ENCODE assay signal across 11 cellular contexts in genomic region chr17:55742272-55743102, GRCh38. TPM values are rescaled to one million over a fixed set of nuclear protein-coding genes. Genes with fewer than 3 reads are reported as not detected.
DNase-seq lines count a peak whose midpoint lies in the region; ATAC-seq and TF ChIP-seq lines count a peak whose summit lies in the region.
"Had no signal": no experiment of that assay in that cellular context is flagged by ENCODE, and none has a peak within 500 bp of the region (broad histone marks: within the 10 kb centered on the region; RNA-seq: fewer than 3 reads in every experiment).

No MANE protein-coding gene starts in this region.

- H3K4ac ChIP-seq in IMR-90 (ENCODE audit: low read depth, low read length): no peak overlapping the region

- in situ Hi-C loops in IMR-90 (cut with MboI; ENCODE audit: low sequenced_read_pairs): no loop called here

- H2AK9ac ChIP-seq in IMR-90 (replicated peaks; ENCODE audit: low read depth, low read length, poor library complexity): no peak overlapping the region

- H3K9me3 Mint-ChIP-seq in stimulated activated memory B cell treated with anti-CD40 and anti-IgM and Interleukin-4, amounts not matched to agents 10 μg/mL and 1 μg/mL and 100 μg/mL, for 72 hours: no peaks in the 10 kb centered on the region
- H3K9me3 Mint-ChIP-seq in Caco-2 (ENCODE audit: unreplicated experiment): no peaks in the 10 kb centered on the region
- H3K9me3 Mint-ChIP-seq: brain had no signal

- H3K4me2 ChIP-seq in IMR-90 (ENCODE audit: low read depth, low read length): no peak overlapping the region

- no peak overlapping the region for H2BK5ac ChIP-seq in IMR-90 (ENCODE audit: low read depth, low read length, poor library complexity, severe bottlenecking)

- H3K9ac ChIP-seq in IMR-90 (ENCODE audit: low read depth, low read length): no peak overlapping the region

- H3K23ac ChIP-seq in IMR-90 (ENCODE audit: low read depth, low read length): no peak overlapping the region

- TF ChIP-seq RAD21 in IMR-90 (IDR thresholded peaks at IDR 0.05; ENCODE audit: low read length): no peak

- no peak overlapping the region for H3K56ac ChIP-seq in IMR-90 (ENCODE audit: extremely low read depth, insufficient read depth, low read length)

- ATAC-seq in HG02678 (IDR thresholded peaks at IDR 0.05; ENCODE audit: unreplicated experiment) (peak; percentile 92), IMR-90 (ENCODE audit: low read depth) (no peak), SK-N-SH treated with all-trans-retinoic acid at 6 μM for 48 hours (no peak)
- peak; percentile 73 for ATAC-seq in stimulated activated memory B cell treated with anti-CD40 and anti-IgM and Interleukin-4, amounts not matched to agents 10 μg/mL and 1 μg/mL and 100 μg/mL, for 72 hours

- no peaks in the 10 kb centered on the region for H3K36me3 ChIP-seq in IMR-90 (ENCODE audit: control insufficient read depth, insufficient read depth, low read length)
- H3K36me3 ChIP-seq in Caco-2 (ENCODE audit: control insufficient read depth, insufficient read depth, low read length): no peaks in the 10 kb centered on the region
- no peaks in the 10 kb centered on the region for H3K36me3 ChIP-seq in stomach
- H3K36me3 ChIP-seq: thoracic aorta had no signal

- no peaks in the 10 kb centered on the region for H3K79me1 ChIP-seq in IMR-90 (ENCODE audit: low read depth in 1 of 2, low read length in 2 of 2)

- no peak overlapping the region for H2BK120ac ChIP-seq in IMR-90 (ENCODE audit: low read depth, low read length)

- no peak overlapping the region for H3K27ac ChIP-seq in IMR-90 (ENCODE audit: insufficient read depth, low read length)
- H3K27ac ChIP-seq in stomach: no peak overlapping the region
- H3K27ac ChIP-seq: thoracic aorta had no signal

- no peak for TF ChIP-seq EP300 in stomach (IDR thresholded peaks at IDR 0.05)

- dilution Hi-C loops in IMR-90 (cut with HindIII; ENCODE audit: low sequenced_read_pairs, unreplicated experiment): no loop called here

- peaks cover 11% of the 10 kb centered on the region for H3K4me1 Mint-ChIP-seq in stimulated activated memory B cell treated with anti-CD40 and anti-IgM and Interleukin-4, amounts not matched to agents 10 μg/mL and 1 μg/mL and 100 μg/mL, for 72 hours
- no peaks in the 10 kb centered on the region for H3K4me1 Mint-ChIP-seq in Caco-2 (ENCODE audit: low read depth, unreplicated experiment)
- H3K4me1 Mint-ChIP-seq: brain had no signal

- H3K36me3 Mint-ChIP-seq in stimulated activated memory B cell treated with anti-CD40 and anti-IgM and Interleukin-4, amounts not matched to agents 10 μg/mL and 1 μg/mL and 100 μg/mL, for 72 hours: no peaks in the 10 kb centered on the region
- H3K36me3 Mint-ChIP-seq in Caco-2 (ENCODE audit: insufficient read depth, unreplicated experiment): no peaks in the 10 kb centered on the region
- H3K36me3 Mint-ChIP-seq: brain had no signal

- no peak overlapping the region for H2AK5ac ChIP-seq in IMR-90 (ENCODE audit: low read depth, low read length)

- BruUV-seq in IMR-90 (replicated peaks; lab: Mats Ljungman, UMichigan) (no TSS peak), Caco-2 (replicated peaks; lab: Mats Ljungman, UMichigan) (no TSS peak)

- no peak overlapping the region for H4K91ac ChIP-seq in IMR-90 (ENCODE audit: insufficient read depth, low read depth, low read length)

- H2BK20ac ChIP-seq in IMR-90 (ENCODE audit: low read depth, low read length): no peak overlapping the region

- no peaks in the 10 kb centered on the region for H3K9me3 ChIP-seq in IMR-90 (ENCODE audit: control insufficient read depth, insufficient read depth, low read length)
- no peaks in the 10 kb centered on the region for H3K9me3 ChIP-seq in Caco-2
- H3K9me3 ChIP-seq in stomach: no peaks in the 10 kb centered on the region
- H3K9me3 ChIP-seq: thoracic aorta had no signal

- peaks cover 18% of the 10 kb centered on the region for H3K27me3 Mint-ChIP-seq in stimulated activated memory B cell treated with anti-CD40 and anti-IgM and Interleukin-4, amounts not matched to agents 10 μg/mL and 1 μg/mL and 100 μg/mL, for 72 hours
- peaks cover 15% of the 10 kb centered on the region for H3K27me3 Mint-ChIP-seq in Caco-2 (ENCODE audit: insufficient read depth, unreplicated experiment)

- POLR2A ChIA-PET in IMR-90 (lab: Charles Lee; ENCODE audit: unreplicated experiment): interaction anchor here (0.6 kb wide), 1 partner anchor 698 kb away, joined by 3 read pairs; no protein-coding TSS in a partner anchor
- POLR2A ChIA-PET in Caco-2 (lab: Charles Lee): no interaction called here

- intact Hi-C loops in IMR-90 (cut with micrococcal nuclease) (no loop called here), Caco-2 (cut with micrococcal nuclease; ENCODE audit: unreplicated experiment) (no loop called here), stomach (cut with DNase I; ENCODE audit: low total_unique reads) (no loop called here)

- H2BK15ac ChIP-seq in IMR-90 (ENCODE audit: low read depth, low read length): no peak overlapping the region

- H2AFZ ChIP-seq in IMR-90 (replicated peaks; ENCODE audit: low read length, poor library complexity): no peak overlapping the region

- peak overlapping the region; percentile 54 for H3K4me3 Mint-ChIP-seq in stimulated activated memory B cell treated with anti-CD40 and anti-IgM and Interleukin-4, amounts not matched to agents 10 μg/mL and 1 μg/mL and 100 μg/mL, for 72 hours
- H3K4me3 Mint-ChIP-seq in Caco-2 (ENCODE audit: unreplicated experiment): no peak overlapping the region
- H3K4me3 Mint-ChIP-seq: brain had no signal

- H3K4me1 ChIP-seq in IMR-90 (ENCODE audit: control insufficient read depth, insufficient read depth, low read length) (no peaks in the 10 kb centered on the region), Caco-2 (no peaks in the 10 kb centered on the region), stomach (no peaks in the 10 kb centered on the region)

- H3K18ac ChIP-seq in IMR-90 (ENCODE audit: low read depth, low read length): no peak overlapping the region

- H3K27me3 ChIP-seq in IMR-90 (ENCODE audit: control insufficient read depth, insufficient read depth, low read length) (no peaks in the 10 kb centered on the region), Caco-2 (replicated peaks; ENCODE audit: control insufficient read depth, insufficient read depth, low read length) (no peaks in the 10 kb centered on the region), stomach (no peaks in the 10 kb centered on the region)

- peak; percentile 6 for DNase-seq in NCI-H82 (lab: John Stamatoyannopoulos, UW)
- no peak for DNase-seq in NCI-H82 treated with DMSO at 0.1 percent for 48 hours (lab: John Stamatoyannopoulos, UW; ENCODE audit: unreplicated experiment)
- no peak for DNase-seq in IMR-90
- no peak for DNase-seq in Caco-2
- DNase-seq in stomach: no peak
- DNase-seq: stimulated activated CD4-positive, alpha-beta T cell treated with anti-CD3 and anti-CD28 coated beads, Interleukin-12 subunit alpha, Interleukin-12 subunit beta, amount 100 ng/mL, for 4 hours had no signal

- no peak overlapping the region for H3K27ac Mint-ChIP-seq in stimulated activated memory B cell treated with anti-CD40 and anti-IgM and Interleukin-4, amounts not matched to agents 10 μg/mL and 1 μg/mL and 100 μg/mL, for 72 hours
- no peak overlapping the region for H3K27ac Mint-ChIP-seq in Caco-2 (ENCODE audit: unreplicated experiment)
- H3K27ac Mint-ChIP-seq: brain had no signal

- H3K9me1 ChIP-seq in IMR-90 (ENCODE audit: insufficient read depth, low read length): no peaks in the 10 kb centered on the region; the same call in 1 of the 2 replicates

- CTCF ChIA-PET in IMR-90 (lab: Yijun Ruan, JAX): interaction anchor here (1.0 kb wide), 1 partner anchor 14 kb away, joined by 3 read pairs; no protein-coding TSS in a partner anchor
- CTCF ChIA-PET in Caco-2 (lab: Charles Lee): interaction anchor here (1.2 kb wide), 1 partner anchor 9 kb away, joined by 4 read pairs; the partner anchor contains the start of gene PCTP

- no peaks in the 10 kb centered on the region for H4K20me1 ChIP-seq in IMR-90 (ENCODE audit: insufficient read depth, low read length)

- no CpG with 5 or more reads among the region's 12 CpGs for WGBS in IMR-90 (ENCODE audit: extremely low coverage in 2 of 2, insufficient read length in 1 of 2), 2 experiments
- WGBS in stomach, 5 donors: 72 to 78% (median 72%) methylated on average over 12 of the region's 12 CpGs

- no peak overlapping the region for H4K5ac ChIP-seq in IMR-90 (ENCODE audit: low read depth, low read length)

- no peak overlapping the region for H3K14ac ChIP-seq in IMR-90 (replicated peaks; ENCODE audit: low read depth, low read length)

- H4K8ac ChIP-seq in IMR-90 (ENCODE audit: low read depth in 2 of 2, low read length in 2 of 2): no peak overlapping the region

- no peak overlapping the region for H3K4me3 ChIP-seq in IMR-90 (ENCODE audit: insufficient read depth, low read depth, low read length)
- H3K4me3 ChIP-seq in Caco-2 (ENCODE audit: low read depth, low read length): no peak overlapping the region
- H3K4me3 ChIP-seq in stomach: no peak overlapping the region
- H3K4me3 ChIP-seq: thoracic aorta had no signal

- TF ChIP-seq CTCF in IMR-90 (conservative IDR thresholded peaks at IDR 0.05; ENCODE audit: low read depth, low read length): no peak
- no peak for TF ChIP-seq CTCF in Caco-2 (IDR thresholded peaks at IDR 0.05; ENCODE audit: insufficient read depth in 1 of 2, low read depth in 1 of 2, low read length in 1 of 2, severe bottlenecking in 1 of 2, unreplicated experiment in 1 of 2)
- no peak for TF ChIP-seq CTCF in stomach (IDR thresholded peaks at IDR 0.05)

- TF ChIP-seq POLR2A in IMR-90 (IDR thresholded peaks at IDR 0.05; ENCODE audit: low read depth, low read length) (no peak), stomach (IDR thresholded peaks at IDR 0.05) (no peak)

TF ChIP-seq in IMR-90, 13 proteins besides CTCF, POLR2A, EP300 and RAD21:
- TF ChIP-seq MAFK (IDR thresholded peaks at IDR 0.05; ENCODE audit: low read depth, low read length): 0 out of 2 replicates have a peak, but pooled peaks have one; percentile 6
- no peak for TF ChIP-seq NFE2L2 (IDR thresholded peaks at IDR 0.05; ENCODE audit: low read depth, low read length)

RNA-seq across cellular contexts. Expression of gene PCTP, which starts 8.4 kb away (rescaled TPM):
- total RNA-seq in IMR-90 (2012; rRNA removed) (12.9 and 18.1 TPM in 2 replicates), Caco-2 (2022) (15.7 and 16.7 TPM in 2 replicates), stomach (10 to 100 TPM in 3 of 5 donors, 1 to 10 TPM in 2; 4.7 to 69.2 (median 23.1) TPM)
- polyA plus RNA-seq in IMR-90 (2012; rRNA removed) (10.5 and 11.6 TPM in 2 replicates), stomach (10 to 100 TPM; 14.6 to 22.8 (median 22.5) TPM)
- polyA plus RNA-seq in IMR-90 (2012; cell fraction: cytosol; rRNA removed): 5.0 and 6.1 TPM in 2 replicates
- polyA plus RNA-seq in IMR-90 (2012; cell fraction: nucleus; rRNA removed; ENCODE audit: low replicate concordance): 3.1 and 12.3 TPM in 2 replicates

RNA-seq across cellular contexts. Expression of gene TMEM100, which starts 19.8 kb away (rescaled TPM):
- total RNA-seq in IMR-90 (2012; rRNA removed) (0.28 and 0.36 TPM in 2 replicates), Caco-2 (2022) (not detected in 2 replicates), stomach (10 to 100 TPM in 4 of 5 donors, under 1 TPM in 1; 0.29 to 51.6 (median 23.2) TPM)
- polyA plus RNA-seq in IMR-90 (2012; rRNA removed) (0.16 and 0.21 TPM in 2 replicates), stomach (10 to 100 TPM; 20.2 to 35.3 (median 28.9) TPM)
- polyA plus RNA-seq in IMR-90 (2012; cell fraction: cytosol; rRNA removed): 0.10 and 0.18 TPM in 2 replicates
- 0.11 and 0.13 TPM in 2 replicates for polyA plus RNA-seq in IMR-90 (2012; cell fraction: nucleus; rRNA removed; ENCODE audit: low replicate concordance)

Comparison
In these comparisons a context has a peak if more than half of its experiments do, and no peak if none do; other contexts are left out.
1. ATAC-seq: peak in HG02678 (single experiment) and stimulated activated memory B cell treated with anti-CD40 and anti-IgM and Interleukin-4, amounts not matched to agents 10 μg/mL and 1 μg/mL and 100 μg/mL, for 72 hours (single experiment); none in IMR-90 (single experiment) and SK-N-SH treated with all-trans-retinoic acid at 6 μM for 48 hours (single experiment).